21 cellular contexts compared by ENCODE assay signal in genomic region chr12:91377456-91377855, GRCh38.
DNase-seq lines count a peak whose midpoint lies in the region; FAIRE-seq and TF ChIP-seq lines count a peak whose summit lies in the region.
"Had no signal": no experiment of that assay in that cellular context is flagged by ENCODE, and none has a peak within 500 bp of the region (broad histone marks: within the 10 kb centered on the region; RNA-seq: fewer than 3 reads in every experiment).

No MANE protein-coding gene starts in this region.

- no peaks in the 10 kb centered on the region for H3K79me2 ChIP-seq in SK-N-SH (ENCODE audit: insufficient read depth)

- H3K9ac ChIP-seq in SK-N-SH, result no peak overlapping the region
- H3K9ac ChIP-seq: BLaER1 had no signal

- no peak overlapping the region for H3K4me3 ChIP-seq in SK-N-SH (ENCODE audit: low read depth in 2 of 2, low read length in 1 of 2)
- H3K4me3 ChIP-seq: BLaER1, MG63 had no signal

- TF ChIP-seq CTCF in chondrocyte (IDR thresholded peaks at IDR 0.05) (no peak), SK-N-SH (IDR thresholded peaks at IDR 0.05) (no peak)

- H3K27ac ChIP-seq in SK-N-SH (ENCODE audit: low read depth in 2 of 2, low read length in 1 of 2), result no peak overlapping the region; a peak in 1 of 4 replicates
- H3K27ac ChIP-seq: BLaER1 had no signal

- H3K27ac Mint-ChIP-seq in chondrocyte (ENCODE audit: unreplicated experiment), result peak overlapping the region; percentile 53
- H3K27ac Mint-ChIP-seq: HFFc6 had no signal

- DNase-seq in GM19239 (ENCODE audit: insufficient read length, low spot score) (no peak), chondrocyte (ENCODE audit: low spot score) (no peak), myocyte (ENCODE audit: low read depth) (peak; percentile 32), SK-N-SH (no peak), NCI-H1930 (lab: John Stamatoyannopoulos, UW) (no peak), NCI-H524 treated with DMSO at 0.1 percent for 48 hours (lab: John Stamatoyannopoulos, UW) (no peak)
- no peak for DNase-seq in activated CD4-positive, alpha-beta T cell treated with anti-CD3 and anti-CD28 coated beads, Interleukin-2, amount 50 U/mL, for 4 hours
- DNase-seq: Caco-2, DMS53, HFFc6, KG1, MG63, NCI-H1105, NCI-H187 treated with DMSO at 0.1 percent for 48 hours, NCI-H2171, NCI-H510A, SHP77 treated with DMSO at 0.1 percent for 48 hours had no signal

- H3F3A ChIP-seq in SK-N-SH (replicated peaks; ENCODE audit: insufficient read depth), result no peaks in the 10 kb centered on the region

- peak; percentile 11 for FAIRE-seq in GM19239 (lab: Jason Lieb, UNC)
- FAIRE-seq: G401.6, GM12892, RCC 7860 had no signal

- no peaks in the 10 kb centered on the region for H3K36me3 ChIP-seq in SK-N-SH (replicated peaks in 1 of 2; ENCODE audit: control insufficient read depth in 1 of 2, insufficient read depth in 2 of 2, low read length in 1 of 2)
- H3K36me3 ChIP-seq: BLaER1, MG63 had no signal

- TF ChIP-seq RAD21 in SK-N-SH (IDR thresholded peaks at IDR 0.05; ENCODE audit: low read length), result no peak

- peaks cover 36% of the 10 kb centered on the region for H3K4me1 Mint-ChIP-seq in chondrocyte (ENCODE audit: low read depth)

- no peaks in the 10 kb centered on the region for H3K9me3 ChIP-seq in SK-N-SH
- H3K9me3 ChIP-seq: BLaER1, Caco-2, MG63 had no signal

- 80% methylated on average over 2 of the region's 2 CpGs for WGBS in SK-N-SH (ENCODE audit: low lambda C conversion rate)

- no peak overlapping the region for H3K4me3 Mint-ChIP-seq in chondrocyte (ENCODE audit: unreplicated experiment)
- H3K4me3 Mint-ChIP-seq: HFFc6 had no signal

- H4K20me1 ChIP-seq in SK-N-SH (ENCODE audit: insufficient read depth), result no peaks in the 10 kb centered on the region
- H4K20me1 ChIP-seq: BLaER1 had no signal

- H3K27me3 Mint-ChIP-seq in chondrocyte (ENCODE audit: low read depth), result no peaks in the 10 kb centered on the region

- no peaks in the 10 kb centered on the region for H3K9me2 ChIP-seq in SK-N-SH

- H3K27me3 ChIP-seq in SK-N-SH (ENCODE audit: insufficient read depth), result no peaks in the 10 kb centered on the region
- H3K27me3 ChIP-seq: BLaER1, MG63 had no signal

- H3K9me3 Mint-ChIP-seq in chondrocyte (ENCODE audit: low read depth), result peaks cover 7% of the 10 kb centered on the region
- H3K9me3 Mint-ChIP-seq: HFFc6 had no signal

- H3K4me2 ChIP-seq in SK-N-SH, result no peak overlapping the region
- H3K4me2 ChIP-seq: BLaER1 had no signal

- peaks cover 5 to 18% of the 10 kb centered on the region in 2 experiments; a peak in 3 of 4 replicates for H3K4me1 ChIP-seq in SK-N-SH (ENCODE audit: control insufficient read depth in 1 of 2, insufficient read depth in 2 of 2, low read depth in 1 of 2, low read length in 1 of 2)
- H3K4me1 ChIP-seq: Caco-2 had no signal

- TF ChIP-seq EP300 in SK-N-SH (IDR thresholded peaks at IDR 0.05; ENCODE audit: borderline replicate concordance in 1 of 2, low read depth in 1 of 2, low read length in 1 of 2), result no peak

- POLR2A ChIA-PET in SK-N-SH (lab: Yijun Ruan, JAX), result interaction anchor here (0.9 kb wide), 1 partner anchor 768 kb away, joined by 4 read pairs; the partner anchor contains the start of gene BTG1

- no peaks in the 10 kb centered on the region for H3K36me3 Mint-ChIP-seq in chondrocyte (ENCODE audit: low read depth)

- H2AFZ ChIP-seq in SK-N-SH (ENCODE audit: low read depth), result no peak overlapping the region

- CTCF ChIA-PET in SK-N-SH (lab: Yijun Ruan, JAX), result interaction anchor here (0.6 to 2.0 kb wide), 3 partner anchors 12 to 766 kb away, joined by 3 to 7 read pairs (median 4); no protein-coding TSS in a partner anchor

TF ChIP-seq in SK-N-SH, 30 proteins besides CTCF, POLR2A, EP300 and RAD21:
- TF ChIP-seq FOXJ3 (CRISPR knock-in tag; IDR thresholded peaks at IDR 0.05), result no peak
- no peak for TF ChIP-seq MAX (IDR thresholded peaks at IDR 0.05; ENCODE audit: low read depth)
- TF ChIP-seq IRF3 (IDR thresholded peaks at IDR 0.05; ENCODE audit: low read depth, low read length), result no peak
- TF ChIP-seq TCF12 (IDR thresholded peaks at IDR 0.05), result no peak
- no peak for TF ChIP-seq GATA2 (CRISPR knock-in tag; IDR thresholded peaks at IDR 0.05)
- no peak for TF ChIP-seq FOXM1 (IDR thresholded peaks at IDR 0.05; ENCODE audit: low read depth)
- no peak for TF ChIP-seq YY1 (IDR thresholded peaks at IDR 0.05; ENCODE audit: low read depth)
- no peak for TF ChIP-seq PBX3 (IDR thresholded peaks at IDR 0.05)
- no peak for TF ChIP-seq SIN3A (IDR thresholded peaks at IDR 0.05; ENCODE audit: borderline replicate concordance, low read depth, low read length)
- no peak for TF ChIP-seq GABPA (IDR thresholded peaks at IDR 0.05; ENCODE audit: low read depth)
- no peak for TF ChIP-seq USF1 (IDR thresholded peaks at IDR 0.05; ENCODE audit: borderline replicate concordance, low read depth)
- no peak for TF ChIP-seq MXI1 (IDR thresholded peaks at IDR 0.05; ENCODE audit: low read depth, low read length)
- no peak for TF ChIP-seq RFX5 (IDR thresholded peaks at IDR 0.05; ENCODE audit: low read length)
- no peak for TF ChIP-seq FOSL2 (IDR thresholded peaks at IDR 0.05; ENCODE audit: borderline replicate concordance, low read depth)
- TF ChIP-seq ELF1 (IDR thresholded peaks at IDR 0.05), result no peak
- no peak for TF ChIP-seq NRF1 (IDR thresholded peaks at IDR 0.05; ENCODE audit: low read depth, low read length)
- no peak for TF ChIP-seq ZBTB33 (IDR thresholded peaks at IDR 0.05; ENCODE audit: borderline replicate concordance, low read depth)
- no peak for TF ChIP-seq RXRA (IDR thresholded peaks at IDR 0.05; ENCODE audit: borderline replicate concordance, low read depth)
- no peak for TF ChIP-seq TEAD4 (IDR thresholded peaks at IDR 0.05; ENCODE audit: borderline replicate concordance, insufficient read depth)
